ENCODE assay signal across 18 cellular contexts in genomic region chrX:101478366-101478765, GRCh38. TPM values are rescaled to one million over a fixed set of nuclear protein-coding genes. Genes with fewer than 3 reads are reported as not detected.
DNase-seq lines count a peak whose midpoint lies in the region; ATAC-seq, FAIRE-seq and TF ChIP-seq lines count a peak whose summit lies in the region.
"Had no signal": no experiment of that assay in that cellular context is flagged by ENCODE, and none has a peak within 500 bp of the region (broad histone marks: within the 10 kb centered on the region; RNA-seq: fewer than 3 reads in every experiment).

No MANE protein-coding gene starts in this region.

- TF ChIP-seq EP300 in H1 (IDR thresholded peaks at IDR 0.05; ENCODE audit: borderline replicate concordance in 1 of 2, low read depth in 2 of 2, low read length in 2 of 2) = no peak

- H3K27ac ChIP-seq in H1 (ENCODE audit: low read depth, low read length) = no peak overlapping the region
- H3K27ac ChIP-seq: BLaER1 treated with 17β-estradiol and CSF1 and Interleukin-3, amounts not matched to agents 10 nM and 100 nM had no signal

- no peaks in the 10 kb centered on the region for H3K79me2 ChIP-seq in H1 (ENCODE audit: control insufficient read depth in 1 of 2, insufficient read depth in 2 of 2, low read length in 2 of 2)

- H2BK5ac ChIP-seq in H1 (ENCODE audit: low read depth, low read length) = no peak overlapping the region

- H4K91ac ChIP-seq in H1 (replicated peaks; ENCODE audit: insufficient read length, low read length) = no peak overlapping the region

- H3K23me2 ChIP-seq in H1 (ENCODE audit: low read depth, low read length) = no peaks in the 10 kb centered on the region

- WGBS in H1 (ENCODE audit: extremely low coverage in 1 of 2, insufficient coverage in 1 of 2, insufficient read length in 1 of 2, insufficient replicate concordance in 2 of 2, low coverage in 1 of 2, low lambda C conversion rate in 2 of 2, missing lambda C conversion rate in 1 of 2), 2 experiments = 88% methylated on average over 2 of the region's 2 CpGs; no CpG with 5 or more reads in 1 of the 2 experiments

- no peaks in the 10 kb centered on the region for H3K27me3 ChIP-seq in H1 (replicated peaks in 1 of 4; ENCODE audit: control insufficient read depth in 3 of 4, extremely low read depth in 1 of 4, insufficient read depth in 3 of 4, low read length in 3 of 4)
- H3K27me3 ChIP-seq: BLaER1 treated with 17β-estradiol and CSF1 and Interleukin-3, amounts not matched to agents 10 nM and 100 nM had no signal

- no peak overlapping the region for H3K23ac ChIP-seq in H1 (ENCODE audit: insufficient read length)

- POLR2A ChIA-PET in H1 (lab: Charles Lee; ENCODE audit: partially characterized antibody) = interaction anchor here (0.6 kb wide), 1 partner anchor 364 kb away, joined by 3 read pairs; no protein-coding TSS in a partner anchor

- no peak overlapping the region for H2BK20ac ChIP-seq in H1 (ENCODE audit: low read length)

- no peak for ATAC-seq in activated CD4-positive, CD25-positive, alpha-beta regulatory T cell treated with anti-CD3 and anti-CD28 coated beads, Interleukin-2, amount 50 U/mL, for 24 hours
- ATAC-seq: GM12878, Panc1, Right ventricle myocardium inferior had no signal

- no peak overlapping the region for H3K4me2 ChIP-seq in H1 (ENCODE audit: insufficient read depth in 1 of 2, low read depth in 2 of 2, low read length in 2 of 2)
- H3K4me2 ChIP-seq: BLaER1 treated with 17β-estradiol and CSF1 and Interleukin-3, amounts not matched to agents 10 nM and 100 nM had no signal

- H3K9me3 ChIP-seq in H1 (ENCODE audit: insufficient read depth in 2 of 2, low read depth in 1 of 2, low read length in 1 of 2) = no peaks in the 10 kb centered on the region
- H3K9me3 ChIP-seq: BLaER1 treated with 17β-estradiol and CSF1 and Interleukin-3, amounts not matched to agents 10 nM and 100 nM had no signal

- TF ChIP-seq CTCF in H1 (IDR thresholded peaks at IDR 0.05; ENCODE audit: control extremely low read depth in 1 of 3, insufficient read depth in 1 of 3, low read depth in 1 of 3, low read length in 3 of 3) = no peak

- no peak overlapping the region for H3K18ac ChIP-seq in H1 (ENCODE audit: extremely low read depth, low read length)

- TF ChIP-seq POLR2A in H1 (IDR thresholded peaks at IDR 0.05; ENCODE audit: control extremely low read depth in 1 of 2, low read depth in 2 of 2, low read length in 2 of 2) = no peak

- no peak overlapping the region for H3K4me3 ChIP-seq in H1 (ENCODE audit: extremely low read depth in 1 of 4, insufficient read depth in 2 of 4, low read depth in 3 of 4, low read length in 4 of 4)
- H3K4me3 ChIP-seq: BLaER1 treated with 17β-estradiol and CSF1 and Interleukin-3, amounts not matched to agents 10 nM and 100 nM; GM12878 had no signal

- H2AFZ ChIP-seq in H1 (ENCODE audit: low read length) = no peak overlapping the region

- TF ChIP-seq RAD21 in H1 (IDR thresholded peaks at IDR 0.05 in 1 of 2, conservative IDR thresholded peaks at IDR 0.05 in 1 of 2; ENCODE audit: low read depth in 2 of 2, low read length in 2 of 2) = no peak

- H4K20me1 ChIP-seq in H1 (replicated peaks in 1 of 2; ENCODE audit: control insufficient read depth in 1 of 2, insufficient read depth in 2 of 2, low read length in 2 of 2) = no peaks in the 10 kb centered on the region
- H4K20me1 ChIP-seq: BLaER1 treated with 17β-estradiol and CSF1 and Interleukin-3, amounts not matched to agents 10 nM and 100 nM had no signal

- FAIRE-seq in H1 (lab: Jason Lieb, UNC) (peak; percentile 24), frontal cortex (lab: Jason Lieb, UNC) (no peak)
- FAIRE-seq: GM12878, HTR-8/SVneo had no signal

- no peak overlapping the region for H3K56ac ChIP-seq in H1 (replicated peaks; ENCODE audit: insufficient read length, low read depth, low read length)

- no peak overlapping the region for H2BK120ac ChIP-seq in H1 (replicated peaks; ENCODE audit: low read depth, low read length)

- no peak overlapping the region for H3K14ac ChIP-seq in H1 (ENCODE audit: insufficient read length)

- CTCF ChIA-PET in H1 (lab: Charles Lee; ENCODE audit: partially characterized antibody) = no interaction called here

- DNase-seq in LHCN-M2 (ENCODE audit: low read depth) = peak; percentile 42
- DNase-seq in H1 (ENCODE audit: low read depth in 1 of 2, low spot score in 2 of 2) = no peak
- DNase-seq in myocyte (ENCODE audit: low read depth) = peak; percentile 33
- no peak for DNase-seq in frontal cortex (ENCODE audit: low spot score in 2 of 2)
- no peak for DNase-seq in Ammon's horn (ENCODE audit: low spot score)
- DNase-seq in NCI-H146 treated with DMSO at 0.1 percent for 48 hours (lab: John Stamatoyannopoulos, UW; ENCODE audit: unreplicated experiment) = no peak
- DNase-seq: HCEC 1CT, NCI-H1048, NCI-H1694 treated with DMSO at 0.1 percent for 48 hours, NCI-H510A, NCI-H82 had no signal

- H3K79me1 ChIP-seq in H1 (ENCODE audit: low read depth, low read length) = no peaks in the 10 kb centered on the region

- no peak overlapping the region for H3K4ac ChIP-seq in H1 (replicated peaks; ENCODE audit: insufficient read length, low read depth, low read length)

- no peak overlapping the region for H2AK5ac ChIP-seq in H1 (ENCODE audit: low read depth, low read length)

- H3K4me1 ChIP-seq in H1 (replicated peaks in 1 of 4; ENCODE audit: control insufficient read depth in 3 of 4, insufficient read depth in 4 of 4, low read length in 3 of 4) = no peaks in the 10 kb centered on the region
- H3K4me1 ChIP-seq: BLaER1 treated with 17β-estradiol and CSF1 and Interleukin-3, amounts not matched to agents 10 nM and 100 nM had no signal

- H4K8ac ChIP-seq in H1 (ENCODE audit: extremely low read depth, insufficient read depth, low read length) = no peak overlapping the region

- no peaks in the 10 kb centered on the region for H3K36me3 ChIP-seq in H1 (ENCODE audit: control insufficient read depth in 2 of 4, insufficient read depth in 4 of 4, low read length in 3 of 4)
- H3K36me3 ChIP-seq: BLaER1 treated with 17β-estradiol and CSF1 and Interleukin-3, amounts not matched to agents 10 nM and 100 nM had no signal

- no peak overlapping the region for H2BK12ac ChIP-seq in H1 (ENCODE audit: low read depth, low read length)

- H3K9ac ChIP-seq in H1 (replicated peaks in 1 of 4; ENCODE audit: extremely low read depth in 1 of 4, low read depth in 3 of 4, low read length in 3 of 4) = no peak overlapping the region
- H3K9ac ChIP-seq: BLaER1 treated with 17β-estradiol and CSF1 and Interleukin-3, amounts not matched to agents 10 nM and 100 nM had no signal

- H4K5ac ChIP-seq in H1 (ENCODE audit: insufficient read length, low read depth, low read length) = no peak overlapping the region

- no peak overlapping the region for H2BK15ac ChIP-seq in H1 (ENCODE audit: low read length)

TF ChIP-seq in H1, 55 proteins besides CTCF, POLR2A, EP300 and RAD21 (continues in another document):
- TF ChIP-seq E2F6 (IDR thresholded peaks at IDR 0.05) (no peak), RFX5 (IDR thresholded peaks at IDR 0.05; ENCODE audit: borderline replicate concordance, low read depth, low read length) (no peak), EGR1 (IDR thresholded peaks at IDR 0.05; ENCODE audit: borderline replicate concordance, low read depth, low read length) (no peak), SRF (IDR thresholded peaks at IDR 0.05; ENCODE audit: low read depth, low read length) (no peak), YY1 (IDR thresholded peaks at IDR 0.05; ENCODE audit: low read depth, low read length) (no peak), TAF1 (IDR thresholded peaks at IDR 0.05; ENCODE audit: low read depth, low read length) (no peak), CHD2 (IDR thresholded peaks at IDR 0.05; ENCODE audit: low read length) (no peak), CTBP2 (IDR thresholded peaks at IDR 0.05; ENCODE audit: borderline replicate concordance, insufficient read depth, insufficient read length, low read length) (no peak), JUN (IDR thresholded peaks at IDR 0.05; ENCODE audit: low read depth, low read length) (no peak), RXRA (IDR thresholded peaks at IDR 0.05; ENCODE audit: insufficient read depth, low read depth, low read length) (no peak), BRCA1 (IDR thresholded peaks at IDR 0.05; ENCODE audit: low read depth, low read length) (no peak)

RNA-seq across cellular contexts. Expression of gene ARMCX4, which starts 6.9 kb away (rescaled TPM):
- total RNA-seq in LHCN-M2 (2014; rRNA removed) (0.92 and 1.2 TPM in 2 replicates), myocyte (0.78 and 0.86 TPM in 2 replicates), frontal cortex (9.4 TPM)
- polyA plus RNA-seq in LHCN-M2 (2012) = 3.8 TPM
- total RNA-seq in H1 (2021; fragmentation: NEBNext Ultra II Directional; extraction: Animal tissue kit (Norgen Biotek cat#: 25700)) = 14.5 and 15.4 TPM in 2 replicates
- polyA plus RNA-seq in H1 (2011; rRNA removed) = 3.2 and 3.7 TPM in 2 replicates
- polyA plus RNA-seq in H1 (2011; cell fraction: cytosol; rRNA removed) = 6.3 TPM
- 13.1 TPM for polyA plus RNA-seq in H1 (2011; cell fraction: nucleus; rRNA removed)
- polyA plus RNA-seq in H1 (2012, experiment 1 of 2) = 11.9 to 14.4 TPM (median 13.6 TPM) in 4 replicates
- 4.8 TPM for polyA plus RNA-seq in H1 (2012, experiment 2 of 2)
- polyA plus RNA-seq in H1 (2013, experiment 1 of 2) = 8.7 TPM
- polyA plus RNA-seq in H1 (2013, experiment 2 of 2) = 6.7 TPM
- polyA minus RNA-seq in H1 (2011; rRNA and poly(A)+ RNA removed) = 9.4 and 15.4 TPM in 2 replicates
- polyA minus RNA-seq in H1 (2011; cell fraction: cytosol; rRNA and poly(A)+ RNA removed) = 5.1 TPM
- polyA minus RNA-seq in H1 (2011; cell fraction: nucleus; rRNA and poly(A)+ RNA removed) = 10.6 TPM
- polyA plus RNA-seq in myocyte (2012) = 4.3 TPM
- total RNA-seq: G401 had no signal

Comparison
In these comparisons a context has a peak if more than half of its experiments do, and no peak if none do; other contexts are left out.
1. DNase-seq: peak in LHCN-M2 (single experiment) and myocyte (single experiment); none in H1 (0 of 2), frontal cortex (0 of 2), Ammon's horn (single experiment) and NCI-H146 treated with DMSO at 0.1 percent for 48 hours (single experiment).